Comparison of ENCODE assay signal across 24 cellular contexts in genomic region chr2:99496021-99496420, GRCh38.
"Had no signal": no experiment of that assay in that cellular context is flagged by ENCODE, and none has a peak within 500 bp of the region (broad histone marks: within the 10 kb centered on the region; RNA-seq: fewer than 3 reads in every experiment).

No MANE protein-coding gene starts in this region.

- H3K36me3 ChIP-seq: colonic mucosa, esophagus squamous epithelium, heart right ventricle, left lung, sigmoid colon, thoracic aorta, tibial nerve, upper lobe of left lung had no signal

- FAIRE-seq: urothelium cell line had no signal

- H3K27me3 ChIP-seq: colonic mucosa, left lung, sigmoid colon, upper lobe of left lung had no signal

- DNase-seq: effector CD8-positive, alpha-beta T cell; endodermal cell; esophagus squamous epithelium; foreskin melanocyte; glutamatergic neuron; heart right ventricle; hippocampal formation; islet precursor cell; left lung; mesenchymal stem cell; nucleus accumbens; psoas muscle; right cardiac atrium; sigmoid colon; stimulated activated CD4-positive, alpha-beta T cell treated with anti-CD3 and anti-CD28 coated beads, Interleukin-2, amount 100 ng/mL, for 24 hours; stimulated activated CD4-positive, alpha-beta T cell treated with anti-CD3 and anti-CD28 coated beads, Interleukin-4, amount 100 ng/mL, for 24 hours; stimulated activated naive CD4-positive, alpha-beta T cell treated with Interleukin-2 at 50 U/mL for 16 hours; upper lobe of left lung had no signal

- H3K27ac ChIP-seq: colonic mucosa, heart right ventricle, left lung, psoas muscle, sigmoid colon, thoracic aorta, tibial nerve, upper lobe of left lung had no signal

- H3K9me3 ChIP-seq: colonic mucosa, esophagus squamous epithelium, heart right ventricle, left lung, psoas muscle, sigmoid colon, thoracic aorta, tibial nerve, upper lobe of left lung had no signal

- ATAC-seq: heart right ventricle; left lung; natural killer cell treated with Interleukin-12 subunit alpha and Interleukin-12 subunit beta and Interleukin-15 and Interleukin-18, amount 100 ng/mL, for 72 hours; psoas muscle; right cardiac atrium; stimulated activated effector memory CD8-positive, alpha-beta T cell treated with anti-CD3 and anti-CD28 coated beads, Interleukin-12 subunit alpha, Interleukin-12 subunit beta, amount 100 ng/mL, for 72 hours had no signal

- H3K4me1 ChIP-seq: colonic mucosa had no signal

- H3K4me3 ChIP-seq: colonic mucosa, esophagus squamous epithelium, heart right ventricle, left lung, psoas muscle, sigmoid colon, thoracic aorta, tibial nerve, upper lobe of left lung had no signal
